23 cellular contexts compared by ENCODE assay signal in genomic region chr6:37068523-37069270, GRCh38.
DNase-seq lines count a peak whose midpoint lies in the region; ATAC-seq and TF ChIP-seq lines count a peak whose summit lies in the region.
"Had no signal": no experiment of that assay in that cellular context is flagged by ENCODE, and none has a peak within 500 bp of the region (broad histone marks: within the 10 kb centered on the region; RNA-seq: fewer than 3 reads in every experiment).

No MANE protein-coding gene starts in this region.

- no peaks in the 10 kb centered on the region for H3K36me3 Mint-ChIP-seq in activated naive CD8-positive, alpha-beta T cell treated with anti-CD3 and anti-CD28 coated beads, Interleukin-2, amount 50 U/mL, for 24 hours (ENCODE audit: low read depth)
- no peaks in the 10 kb centered on the region for H3K36me3 Mint-ChIP-seq in activated naive CD8-positive, alpha-beta T cell treated with anti-CD3 and anti-CD28 coated beads for 36 hours
- no peaks in the 10 kb centered on the region for H3K36me3 Mint-ChIP-seq in immature natural killer cell
- H3K36me3 Mint-ChIP-seq in stimulated activated memory B cell treated with anti-CD40 and anti-IgM and Interleukin-4, amounts not matched to agents 10 μg/mL and 1 μg/mL and 100 μg/mL, for 72 hours, result no peaks in the 10 kb centered on the region

- no peak overlapping the region for H3K4me3 ChIP-seq in foreskin fibroblast (ENCODE audit: low read depth in 1 of 2, low read length in 2 of 2)
- H3K4me3 ChIP-seq: lower lobe of right lung, PC-9, SK-N-MC had no signal

- H3K4me3 Mint-ChIP-seq in activated naive CD8-positive, alpha-beta T cell treated with anti-CD3 and anti-CD28 coated beads, Interleukin-2, amount 50 U/mL, for 24 hours, result no peak overlapping the region
- no peak overlapping the region for H3K4me3 Mint-ChIP-seq in activated naive CD8-positive, alpha-beta T cell treated with anti-CD3 and anti-CD28 coated beads for 36 hours
- H3K4me3 Mint-ChIP-seq in immature natural killer cell, result peak overlapping the region in 3 of 5 donors; percentile 21 to 75 (median 44)
- no peak overlapping the region for H3K4me3 Mint-ChIP-seq in stimulated activated memory B cell treated with anti-CD40 and anti-IgM and Interleukin-4, amounts not matched to agents 10 μg/mL and 1 μg/mL and 100 μg/mL, for 72 hours
- H3K4me3 Mint-ChIP-seq: activated CD4-positive, alpha-beta memory T cell treated with anti-CD3 and anti-CD28 coated beads, Interleukin-2, amount 10 ng/mL, durations not matched to agents 7 days and 5 days; activated naive CD4-positive, alpha-beta T cell treated with anti-CD3 and anti-CD28 coated beads for 36 hours; activated T-cell treated with anti-CD3 and anti-CD28 coated beads, Interleukin-2, amount 50 U/mL, for 4 hours; CD4-positive, alpha-beta T cell; T-helper 2 cell treated with Interferon-gamma antibody and Interleukin-4, amounts not matched to agents 5 μg/mL and 100 μg/mL, for 36 hours had no signal

- no peak overlapping the region for H3K27ac Mint-ChIP-seq in activated naive CD8-positive, alpha-beta T cell treated with anti-CD3 and anti-CD28 coated beads, Interleukin-2, amount 50 U/mL, for 24 hours
- no peak overlapping the region for H3K27ac Mint-ChIP-seq in activated naive CD8-positive, alpha-beta T cell treated with anti-CD3 and anti-CD28 coated beads for 36 hours
- H3K27ac Mint-ChIP-seq in immature natural killer cell, result peak overlapping the region in 4 of 6 donors; percentile 34 to 68 (median 46)
- no peak overlapping the region for H3K27ac Mint-ChIP-seq in stimulated activated memory B cell treated with anti-CD40 and anti-IgM and Interleukin-4, amounts not matched to agents 10 μg/mL and 1 μg/mL and 100 μg/mL, for 72 hours
- H3K27ac Mint-ChIP-seq: activated CD4-positive, alpha-beta memory T cell treated with anti-CD3 and anti-CD28 coated beads, Interleukin-2, amount 10 ng/mL, durations not matched to agents 7 days and 5 days; activated naive CD4-positive, alpha-beta T cell treated with anti-CD3 and anti-CD28 coated beads for 36 hours; CD4-positive, alpha-beta T cell; T-helper 2 cell treated with Interferon-gamma antibody and Interleukin-4, amounts not matched to agents 5 μg/mL and 100 μg/mL, for 36 hours had no signal

- H3K27me3 Mint-ChIP-seq in activated naive CD8-positive, alpha-beta T cell treated with anti-CD3 and anti-CD28 coated beads, Interleukin-2, amount 50 U/mL, for 24 hours, result peaks cover 2% of the 10 kb centered on the region
- H3K27me3 Mint-ChIP-seq in activated naive CD8-positive, alpha-beta T cell treated with anti-CD3 and anti-CD28 coated beads for 36 hours, result no peaks in the 10 kb centered on the region
- peaks cover 0 to 4% (median 0%) of the 10 kb centered on the region in 3 donors for H3K27me3 Mint-ChIP-seq in immature natural killer cell (ENCODE audit: low read depth in 3 of 3)
- H3K27me3 Mint-ChIP-seq in stimulated activated memory B cell treated with anti-CD40 and anti-IgM and Interleukin-4, amounts not matched to agents 10 μg/mL and 1 μg/mL and 100 μg/mL, for 72 hours, result no peaks in the 10 kb centered on the region
- H3K27me3 Mint-ChIP-seq: activated CD4-positive, alpha-beta memory T cell treated with anti-CD3 and anti-CD28 coated beads, Interleukin-2, amount 10 ng/mL, durations not matched to agents 7 days and 5 days; CD4-positive, alpha-beta T cell had no signal

- peak; percentile 24 for ATAC-seq in activated naive CD8-positive, alpha-beta T cell treated with anti-CD3 and anti-CD28 coated beads, Interleukin-2, amount 50 U/mL, for 24 hours
- ATAC-seq in stimulated activated memory B cell treated with anti-CD40 and anti-IgM and Interleukin-4, amounts not matched to agents 10 μg/mL and 1 μg/mL and 100 μg/mL, for 72 hours, result peak; percentile 16
- ATAC-seq: activated T-cell treated with anti-CD3 and anti-CD28 coated beads, Interleukin-2, amount 50 U/mL, for 4 hours had no signal

- H3K4me1 Mint-ChIP-seq in activated naive CD8-positive, alpha-beta T cell treated with anti-CD3 and anti-CD28 coated beads, Interleukin-2, amount 50 U/mL, for 24 hours, result peaks cover 12% of the 10 kb centered on the region
- peaks cover 4% of the 10 kb centered on the region for H3K4me1 Mint-ChIP-seq in activated naive CD8-positive, alpha-beta T cell treated with anti-CD3 and anti-CD28 coated beads for 36 hours
- H3K4me1 Mint-ChIP-seq in immature natural killer cell, result peaks cover 33 to 47% of the 10 kb centered on the region in 2 donors
- H3K4me1 Mint-ChIP-seq in stimulated activated memory B cell treated with anti-CD40 and anti-IgM and Interleukin-4, amounts not matched to agents 10 μg/mL and 1 μg/mL and 100 μg/mL, for 72 hours, result peaks cover 25% of the 10 kb centered on the region

- no peaks in the 10 kb centered on the region for H3K9me3 Mint-ChIP-seq in activated naive CD8-positive, alpha-beta T cell treated with anti-CD3 and anti-CD28 coated beads, Interleukin-2, amount 50 U/mL, for 24 hours
- peaks cover 2% of the 10 kb centered on the region for H3K9me3 Mint-ChIP-seq in activated naive CD8-positive, alpha-beta T cell treated with anti-CD3 and anti-CD28 coated beads for 36 hours
- no peaks in the 10 kb centered on the region for H3K9me3 Mint-ChIP-seq in immature natural killer cell
- H3K9me3 Mint-ChIP-seq in stimulated activated memory B cell treated with anti-CD40 and anti-IgM and Interleukin-4, amounts not matched to agents 10 μg/mL and 1 μg/mL and 100 μg/mL, for 72 hours, result peaks cover 4% of the 10 kb centered on the region
- H3K9me3 Mint-ChIP-seq: activated T-cell treated with anti-CD3 and anti-CD28 coated beads, Interleukin-2, amount 50 U/mL, for 4 hours; T-helper 2 cell treated with Interferon-gamma antibody and Interleukin-4, amounts not matched to agents 5 μg/mL and 100 μg/mL, for 36 hours had no signal

- DNase-seq in activated naive CD8-positive, alpha-beta T cell treated with anti-CD3 and anti-CD28 coated beads, Interleukin-2, amount 50 U/mL, for 24 hours, result no peak
- no peak for DNase-seq in activated naive CD8-positive, alpha-beta T cell treated with anti-CD3 and anti-CD28 coated beads for 36 hours
- DNase-seq in NCI-H510A (lab: John Stamatoyannopoulos, UW) (peak; percentile 56), immature natural killer cell (peak in 1 of 3 donors; percentile 48), NCI-H2081 treated with DMSO at 0.1 percent for 48 hours (lab: John Stamatoyannopoulos, UW) (no peak), foreskin fibroblast (no peak), NCI-H2227 (lab: John Stamatoyannopoulos, UW; ENCODE audit: unreplicated experiment) (no peak)
- DNase-seq: activated CD4-positive, alpha-beta memory T cell treated with anti-CD3 and anti-CD28 coated beads, Interleukin-2, amount 10 ng/mL, durations not matched to agents 7 days and 5 days; activated naive CD4-positive, alpha-beta T cell treated with anti-CD3 and anti-CD28 coated beads for 36 hours; activated T-cell treated with anti-CD3 and anti-CD28 coated beads, Interleukin-2, amount 50 U/mL, for 4 hours; anterior cingulate cortex; caudate nucleus; CD4-positive, alpha-beta T cell; dermis blood vessel endothelial cell; DMS153; H7; lower lobe of right lung; NCI-H1930; NCI-H748 treated with DMSO at 0.1 percent for 48 hours; PC-9 had no signal

- TF ChIP-seq CTCF in foreskin fibroblast (IDR thresholded peaks at IDR 0.05; ENCODE audit: low read depth, low read length), result no peak

Comparison
In these comparisons a context has a peak if more than half of its experiments do, and no peak if none do; other contexts are left out.
1. H3K27ac Mint-ChIP-seq: peak in immature natural killer cell (4 of 6); none in activated naive CD8-positive, alpha-beta T cell treated with anti-CD3 and anti-CD28 coated beads, Interleukin-2, amount 50 U/mL, for 24 hours (single experiment), activated naive CD8-positive, alpha-beta T cell treated with anti-CD3 and anti-CD28 coated beads for 36 hours (single experiment) and stimulated activated memory B cell treated with anti-CD40 and anti-IgM and Interleukin-4, amounts not matched to agents 10 μg/mL and 1 μg/mL and 100 μg/mL, for 72 hours (single experiment).
2. H3K4me3 Mint-ChIP-seq: peak in immature natural killer cell (3 of 5); none in activated naive CD8-positive, alpha-beta T cell treated with anti-CD3 and anti-CD28 coated beads, Interleukin-2, amount 50 U/mL, for 24 hours (single experiment), activated naive CD8-positive, alpha-beta T cell treated with anti-CD3 and anti-CD28 coated beads for 36 hours (single experiment) and stimulated activated memory B cell treated with anti-CD40 and anti-IgM and Interleukin-4, amounts not matched to agents 10 μg/mL and 1 μg/mL and 100 μg/mL, for 72 hours (single experiment).